16 cellular contexts compared by ENCODE assay signal in genomic region chr6:132534546-132534945, GRCh38. TPM values are rescaled to one million over a fixed set of nuclear protein-coding genes. Genes with fewer than 3 reads are reported as not detected.
"Had no signal": no experiment of that assay in that cellular context is flagged by ENCODE, and none has a peak within 500 bp of the region (broad histone marks: within the 10 kb centered on the region; RNA-seq: fewer than 3 reads in every experiment).

No MANE protein-coding gene starts in this region.

RNA-seq across cellular contexts. Expression of gene TAAR9, which starts 3.5 kb away (rescaled TPM):
- total RNA-seq: stomach, subcutaneous adipose tissue, suprapubic skin, thoracic aorta, thyroid gland, tibial nerve, transverse colon, upper lobe of left lung, upper lobe of right lung, ureter, urinary bladder, uterus, vagina had no signal
- polyA plus RNA-seq: stomach, thymus, urinary bladder had no signal

RNA-seq across cellular contexts. Expression of gene TAAR8, which starts 17.9 kb away (rescaled TPM):
- total RNA-seq: stomach, subcutaneous adipose tissue, suprapubic skin, temporal lobe, testis, thoracic aorta, thyroid gland, tibial nerve, transverse colon, upper lobe of left lung, upper lobe of right lung, ureter, urinary bladder, vagina had no signal
- polyA plus RNA-seq: stomach, thymus, urinary bladder had no signal

RNA-seq across cellular contexts. Expression of gene TAAR6, which starts 35.6 kb away (rescaled TPM):
- total RNA-seq: stomach, subcutaneous adipose tissue, suprapubic skin, temporal lobe, testis, thoracic aorta, thyroid gland, tibial nerve, transverse colon, upper lobe of left lung, upper lobe of right lung, ureter, urinary bladder, uterus, vagina had no signal
- polyA plus RNA-seq: stomach, thymus, urinary bladder had no signal

RNA-seq across cellular contexts. Expression of gene TAAR5, which starts 55.0 kb away (rescaled TPM):
- total RNA-seq: stomach, subcutaneous adipose tissue, suprapubic skin, temporal lobe, testis, thoracic aorta, thyroid gland, tibial nerve, transverse colon, upper lobe of left lung, upper lobe of right lung, ureter, urinary bladder, uterus, vagina had no signal
- polyA plus RNA-seq: stomach, urinary bladder had no signal
